In genomic region chr3:14178247-14179113, GRCh38 we compare ENCODE assay signal across 8 cellular contexts. TPM values are rescaled to one million over a fixed set of nuclear protein-coding genes. Genes with fewer than 3 reads are reported as not detected.
DNase-seq lines count a peak whose midpoint lies in the region; ATAC-seq and TF ChIP-seq lines count a peak whose summit lies in the region.

LSM3 (plus strand) TSS chr3:14178817; CDS start chr3:14178861, 44 bp downstream.
XPC (minus strand) TSS chr3:14178601; CDS start chr3:14178568, 33 bp downstream.

- CTCF ChIA-PET in PC-9 (lab: Charles Lee): interaction anchor here (1.0 to 1.4 kb wide), 2 partner anchors 25 to 282 kb away, joined by 3 to 4 read pairs; no protein-coding TSS in a partner anchor

- H2AFZ ChIP-seq in PC-9: peak within 1 kb of the TSS; percentile 94

- H3K4me2 ChIP-seq in PC-9: peak within 1 kb of the TSS; percentile 99

- no peaks in the 10 kb centered on the region for H3K9me2 ChIP-seq in PC-9 (ENCODE audit: insufficient read depth)

- H3K79me2 ChIP-seq in PC-9 (ENCODE audit: low read depth): peaks cover 67% of the 10 kb centered on the region

- H3K4me3 ChIP-seq in Jurkat, Clone E6-1 (ENCODE audit: low read length): peak within 1 kb of the TSS; percentile 98
- H3K4me3 ChIP-seq in PC-9 (peak within 1 kb of the TSS; percentile 69), mucosa of descending colon (peak within 1 kb of the TSS; percentile 77)

- BruUV-seq in PC-9 (replicated peaks; lab: Mats Ljungman, UMichigan): no TSS peak

- H3K27ac ChIP-seq in PC-9: peak within 1 kb of the TSS; percentile 47
- peak within 1 kb of the TSS; percentile 89 for H3K27ac ChIP-seq in epithelial cell of prostate

- peak; percentile 91 for DNase-seq in DMS153 (lab: John Stamatoyannopoulos, UW)
- peak; percentile 98 for DNase-seq in Jurkat, Clone E6-1 (ENCODE audit: low read depth, low spot score)
- peak; percentile 90 to 97 for DNase-seq in PC-9
- DNase-seq in activated T-cell treated with anti-CD3 and anti-CD28 coated beads, Interleukin-2, amount 50 U/mL, for 1 hour: peak; percentile 100
- DNase-seq in epithelial cell of prostate (ENCODE audit: low read depth, low spot score): peak; percentile 96
- DNase-seq in mucosa of descending colon: peak; percentile 97 to 99 (median 99)
- DNase-seq in stimulated activated CD8-positive, alpha-beta memory T cell treated with anti-CD3 and anti-CD28 coated beads, Interleukin-4, amount 100 ng/mL, for 24 hours (ENCODE audit: low read depth): peak; percentile 92

- H3K4me1 ChIP-seq in PC-9 (replicated peaks; ENCODE audit: insufficient read depth) (peaks cover 19% of the 10 kb centered on the region), mucosa of descending colon (ENCODE audit: low read depth) (peaks cover 10% of the 10 kb centered on the region)

- H3K36me3 ChIP-seq in PC-9 (ENCODE audit: low read depth) (peaks cover 24% of the 10 kb centered on the region), mucosa of descending colon (ENCODE audit: low read depth) (no peaks in the 10 kb centered on the region)

- intact Hi-C loops in PC-9 (cut with micrococcal nuclease; ENCODE audit: unreplicated experiment) (loop anchor here (1.0 to 5.0 kb wide), 6 partner anchors 34 to 474 kb away; partner anchors contain the start of genes CCDC174 and CHCHD4), mucosa of descending colon (cut with DNase I, micrococcal nuclease) (no loop called here)

- TF ChIP-seq CTCF in PC-9 (conservative IDR thresholded peaks at IDR 0.05): no peak
- TF ChIP-seq CTCF in mucosa of descending colon (IDR thresholded peaks at IDR 0.05): no peak

- H3F3A ChIP-seq in PC-9 (ENCODE audit: insufficient read depth, low read depth): peaks cover 5% of the 10 kb centered on the region; the same call in 1 of the 2 replicates

- no peaks in the 10 kb centered on the region for H3K9me3 ChIP-seq in PC-9 (ENCODE audit: insufficient read depth, low read depth)
- H3K9me3 ChIP-seq in mucosa of descending colon: no peaks in the 10 kb centered on the region

- no peaks in the 10 kb centered on the region for H3K27me3 ChIP-seq in PC-9 (ENCODE audit: insufficient read depth, low read depth)

- H4K20me1 ChIP-seq in PC-9 (ENCODE audit: insufficient read depth): no peaks in the 10 kb centered on the region

- ATAC-seq in GM21619 (IDR thresholded peaks at IDR 0.05; ENCODE audit: unreplicated experiment): peak; percentile 91
- peak; percentile 99 for ATAC-seq in mucosa of descending colon

- POLR2A ChIA-PET in PC-9 (lab: Charles Lee; ENCODE audit: unreplicated experiment): interaction anchor here (0.6 to 0.9 kb wide), 6 partner anchors 10 to 473 kb away, joined by 3 to 25 read pairs (median 4); partner anchors contain the start of genes CCDC174, CHCHD4 and TMEM43

RNA-seq across cellular contexts. Expression of gene LSM3, which starts in this region (rescaled TPM):
- polyA plus RNA-seq in Jurkat, Clone E6-1 (2012; ENCODE audit: insufficient read depth, insufficient read length): 45.3 TPM
- 8.7 and 18.3 TPM in 2 replicates for total RNA-seq in PC-9 (2021)
- total RNA-seq in mucosa of descending colon: 10 to 100 TPM in 1 of 3 donors, 1 to 10 TPM in 2; 8.3 to 13.1 (median 9.8) TPM

RNA-seq across cellular contexts. Expression of gene XPC, which starts in this region (rescaled TPM):
- 24.8 TPM for polyA plus RNA-seq in Jurkat, Clone E6-1 (2012; ENCODE audit: insufficient read depth, insufficient read length)
- total RNA-seq in PC-9 (2021) (27.1 and 28.8 TPM in 2 replicates), mucosa of descending colon (10 to 100 TPM; 22.4 to 30.6 (median 26.9) TPM)

Comparison
In these comparisons a context has a peak if more than half of its experiments do, and no peak if none do; other contexts are left out.
1. Peak in every context shown above with its lines: DNase-seq, ATAC-seq, H3K4me3 ChIP-seq and H3K27ac ChIP-seq.